Comparison of ENCODE assay signal across 10 cellular contexts in the genomic region with DNA sequence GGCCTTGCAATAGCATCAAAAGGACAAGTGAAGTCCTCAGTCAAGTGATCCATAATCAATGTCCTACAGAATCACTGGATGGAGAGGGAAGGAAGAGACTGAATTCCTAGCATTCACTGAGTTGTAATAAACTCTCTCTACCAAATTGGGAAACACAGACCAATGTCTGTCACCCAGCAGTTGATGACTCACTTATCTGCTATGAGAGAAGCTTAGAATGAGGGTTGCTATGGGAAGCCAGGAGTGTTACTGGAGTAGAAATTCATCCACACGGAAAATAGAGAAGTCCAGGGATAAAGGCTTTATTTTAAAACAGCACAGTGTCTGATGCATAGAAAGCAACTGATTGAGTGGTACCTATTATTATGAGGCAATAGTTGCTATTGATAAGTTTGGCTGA.
DNase-seq lines count a peak whose midpoint lies in the region; ATAC-seq and TF ChIP-seq lines count a peak whose summit lies in the region.
"Had no signal": no experiment of that assay in that cellular context is flagged by ENCODE, and none has a peak within 500 bp of the region (broad histone marks: within the 10 kb centered on the region; RNA-seq: fewer than 3 reads in every experiment).

No MANE protein-coding gene starts in this region.

- CTCF ChIA-PET in CD4-positive, alpha-beta T cell (lab: Charles Lee), result no interaction called here

- no peaks in the 10 kb centered on the region for H3K79me2 ChIP-seq in hepatocyte

- no peaks in the 10 kb centered on the region for H4K20me1 ChIP-seq in hepatocyte (ENCODE audit: insufficient read depth, poor library complexity, severe bottlenecking)

- H3K27me3 ChIP-seq in H7 (ENCODE audit: control insufficient read depth, insufficient read depth, low read length), result no peaks in the 10 kb centered on the region
- no peaks in the 10 kb centered on the region for H3K27me3 ChIP-seq in hepatocyte
- no peaks in the 10 kb centered on the region for H3K27me3 ChIP-seq in skeletal muscle satellite cell (ENCODE audit: control insufficient read depth, insufficient read depth, low read length)
- no peaks in the 10 kb centered on the region for H3K27me3 ChIP-seq in CD4-positive, alpha-beta T cell (ENCODE audit: control insufficient read depth, insufficient read depth, low read length)

- H3K4me1 ChIP-seq in hepatocyte (ENCODE audit: insufficient read depth) (no peaks in the 10 kb centered on the region), skeletal muscle satellite cell (ENCODE audit: control insufficient read depth, insufficient read depth, low read length) (peaks cover 8% of the 10 kb centered on the region)

- H3K9ac ChIP-seq in skeletal muscle satellite cell (ENCODE audit: low read depth, low read length), result no peak overlapping the region

- H3K4me2 ChIP-seq in hepatocyte, result no peak overlapping the region
- peak overlapping the region; percentile 24 for H3K4me2 ChIP-seq in skeletal muscle satellite cell (ENCODE audit: low read length)

- ATAC-seq in CD4-positive, alpha-beta T cell (ENCODE audit: poor library complexity), result no peak
- ATAC-seq: activated T-cell treated with anti-CD3 and anti-CD28 coated beads, Interleukin-2, amount 50 U/mL, for 4 hours had no signal

- H3K9me3 ChIP-seq in hepatocyte (ENCODE audit: low read depth) (no peaks in the 10 kb centered on the region), skeletal muscle satellite cell (replicated peaks; ENCODE audit: low read length) (no peaks in the 10 kb centered on the region)
- H3K9me3 ChIP-seq in CD4-positive, alpha-beta T cell (ENCODE audit: control insufficient read depth, low read length), result no peaks in the 10 kb centered on the region

- H3K27ac Mint-ChIP-seq in CD4-positive, alpha-beta T cell, result no peak overlapping the region
- H3K27ac Mint-ChIP-seq: memory B cell had no signal

- 5% methylated on average over 1 of the region's 1 CpG for WGBS in hepatocyte (ENCODE audit: low lambda C conversion rate, missing lambda C conversion rate)

- no peaks in the 10 kb centered on the region for H3K36me3 ChIP-seq in H7 (replicated peaks; ENCODE audit: control insufficient read depth, insufficient read depth, low read length)
- H3K36me3 ChIP-seq in hepatocyte (replicated peaks; ENCODE audit: insufficient read depth, low read depth), result no peaks in the 10 kb centered on the region
- H3K36me3 ChIP-seq in skeletal muscle satellite cell (ENCODE audit: insufficient read depth, low read length), result no peaks in the 10 kb centered on the region

- POLR2A ChIA-PET in CD4-positive, alpha-beta T cell (lab: Charles Lee), result no interaction called here

- intact Hi-C loops in CD4-positive, alpha-beta T cell (cut with DNase I, micrococcal nuclease), result no loop called here

- H3K27me3 Mint-ChIP-seq in CD4-positive, alpha-beta T cell, result no peaks in the 10 kb centered on the region
- H3K27me3 Mint-ChIP-seq: memory B cell had no signal

- no peak overlapping the region for H2AFZ ChIP-seq in hepatocyte

- no peak for TF ChIP-seq CTCF in hepatocyte (IDR thresholded peaks at IDR 0.05; ENCODE audit: poor library complexity)
- TF ChIP-seq CTCF in CD4-positive, alpha-beta T cell (IDR thresholded peaks at IDR 0.05), result no peak

- no peak overlapping the region for H3K4me3 Mint-ChIP-seq in CD4-positive, alpha-beta T cell
- H3K4me3 Mint-ChIP-seq: activated T-cell treated with anti-CD3 and anti-CD28 coated beads, Interleukin-2, amount 50 U/mL, for 4 hours; memory B cell had no signal

- H3K9me2 ChIP-seq in hepatocyte (replicated peaks; ENCODE audit: insufficient read depth), result no peaks in the 10 kb centered on the region

- H3K27ac ChIP-seq in hepatocyte, result no peak overlapping the region
- no peak overlapping the region for H3K27ac ChIP-seq in CD4-positive, alpha-beta T cell (ENCODE audit: low read depth, low read length)

- DNase-seq in H7 (peak; percentile 3), T1000 (lab: John Stamatoyannopoulos, UW) (peak; percentile 5), hepatocyte (ENCODE audit: low spot score) (peak; percentile 30), GF-D8 (lab: John Stamatoyannopoulos, UW) (no peak)
- DNase-seq in CD4-positive, alpha-beta T cell, result no peak
- no peak for DNase-seq in activated CD4-positive, alpha-beta T cell treated with anti-CD3 and anti-CD28 coated beads for 4 hours
- DNase-seq: activated T-cell treated with anti-CD3 and anti-CD28 coated beads, Interleukin-2, amount 50 U/mL, for 4 hours; NCI-H2081 treated with DMSO at 0.1 percent for 48 hours had no signal

- no peaks in the 10 kb centered on the region for H3K9me3 Mint-ChIP-seq in CD4-positive, alpha-beta T cell

- H3K4me1 Mint-ChIP-seq in CD4-positive, alpha-beta T cell (ENCODE audit: low read depth), result no peaks in the 10 kb centered on the region
- H3K4me1 Mint-ChIP-seq: memory B cell had no signal

- no peaks in the 10 kb centered on the region for H3K36me3 Mint-ChIP-seq in CD4-positive, alpha-beta T cell (ENCODE audit: low read depth)
- H3K36me3 Mint-ChIP-seq: memory B cell had no signal

- H3K4me3 ChIP-seq in H7 (ENCODE audit: insufficient read depth, low read depth, low read length) (no peak overlapping the region), hepatocyte (no peak overlapping the region), skeletal muscle satellite cell (ENCODE audit: low read length) (no peak overlapping the region)

Comparison
In these comparisons a context has a peak if more than half of its experiments do, and no peak if none do; other contexts are left out.
1. DNase-seq: peak in H7 (single experiment), T1000 (single experiment) and hepatocyte (single experiment); none in CD4-positive, alpha-beta T cell (0 of 10), GF-D8 (single experiment) and activated CD4-positive, alpha-beta T cell treated with anti-CD3 and anti-CD28 coated beads for 4 hours (0 of 2).